Comparison of ENCODE assay signal across 8 cellular contexts in genomic region chrX:101931104-101931493, GRCh38. TPM values are rescaled to one million over a fixed set of nuclear protein-coding genes. Genes with fewer than 3 reads are reported as not detected.
DNase-seq lines count a peak whose midpoint lies in the region; ATAC-seq and TF ChIP-seq lines count a peak whose summit lies in the region.

No MANE protein-coding gene starts in this region.

- no peaks in the 10 kb centered on the region for H3K36me3 ChIP-seq in Panc1 (ENCODE audit: control insufficient read depth, insufficient read depth, low read length)
- no peaks in the 10 kb centered on the region for H3K36me3 ChIP-seq in fibroblast of lung (ENCODE audit: control insufficient read depth, insufficient read depth, low read length)
- no peaks in the 10 kb centered on the region for H3K36me3 ChIP-seq in ovary

- peak overlapping the region; percentile 90 for H3K27ac ChIP-seq in Panc1 (ENCODE audit: low read length)
- H3K27ac ChIP-seq in fibroblast of lung (ENCODE audit: insufficient read depth, low read length): no peak overlapping the region
- peak overlapping the region; percentile 83 to 86 for H3K27ac ChIP-seq in ovary

- no peak for TF ChIP-seq POLR2A in ovary (IDR thresholded peaks at IDR 0.05)

- peaks cover 3% of the 10 kb centered on the region; the same call in 1 of the 2 replicates for H3K4me1 ChIP-seq in Panc1 (ENCODE audit: control insufficient read depth, insufficient read depth, low read length)
- H3K4me1 ChIP-seq in fibroblast of lung (ENCODE audit: control insufficient read depth, extremely low read depth, insufficient read depth, low read length): no peaks in the 10 kb centered on the region
- H3K4me1 ChIP-seq in ovary (ENCODE audit: insufficient read depth): no peaks in the 10 kb centered on the region

- TF ChIP-seq CTCF in Panc1 (IDR thresholded peaks at IDR 0.05): no peak
- no peak for TF ChIP-seq CTCF in fibroblast of lung (conservative IDR thresholded peaks at IDR 0.05 in 1 of 2, IDR thresholded peaks at IDR 0.05 in 1 of 2; ENCODE audit: low read depth in 1 of 2, low read length in 2 of 2)
- TF ChIP-seq CTCF in ovary (IDR thresholded peaks at IDR 0.05): no peak

- H3K4me2 ChIP-seq in fibroblast of lung (ENCODE audit: extremely low read depth, insufficient read depth, low read length): peak overlapping the region; percentile 13

- in situ Hi-C loops in Panc1 (cut with HindIII; ENCODE audit: low pct_unique_long_range_greater_than_20kb, low sequenced_read_pairs): no loop called here

- POLR2A ChIA-PET in Panc1 (lab: Charles Lee): interaction anchor here (1.3 kb wide), 1 partner anchor 28 kb away, joined by 5 read pairs; no protein-coding TSS in a partner anchor

- no peaks in the 10 kb centered on the region for H4K20me1 ChIP-seq in fibroblast of lung (ENCODE audit: control insufficient read depth, extremely low read depth, insufficient read depth, low read length)

- intact Hi-C loops in Panc1 (cut with micrococcal nuclease; ENCODE audit: unreplicated experiment) (no loop called here), ovary (cut with DNase I) (no loop called here)

- peak overlapping the region; percentile 61 to 76 for H3K4me3 ChIP-seq in Panc1 (ENCODE audit: low read depth in 2 of 2, low read length in 2 of 2)
- peak overlapping the region; percentile 11 to 52 (median 23) for H3K4me3 ChIP-seq in fibroblast of lung (replicated peaks in 1 of 4; ENCODE audit: control extremely low read depth in 1 of 4, insufficient read depth in 1 of 4, low read depth in 3 of 4, low read length in 4 of 4)
- peak overlapping the region; percentile 75 for H3K4me3 ChIP-seq in ovary

- TF ChIP-seq EP300 in ovary (IDR thresholded peaks at IDR 0.05): no peak

- no peaks in the 10 kb centered on the region for H3K79me2 ChIP-seq in fibroblast of lung (ENCODE audit: control insufficient read depth, insufficient read depth, low read length)

- H3K27me3 ChIP-seq in Panc1 (ENCODE audit: control insufficient read depth, insufficient read depth, low read length): no peaks in the 10 kb centered on the region
- no peaks in the 10 kb centered on the region for H3K27me3 ChIP-seq in fibroblast of lung (ENCODE audit: control insufficient read depth, insufficient read depth, low read length)
- H3K27me3 ChIP-seq in ovary: no peaks in the 10 kb centered on the region

- no TSS peak for BruUV-seq in Panc1 (replicated peaks; lab: Mats Ljungman, UMichigan)

- H3K9ac ChIP-seq in fibroblast of lung (ENCODE audit: insufficient read depth, low read length): no peak overlapping the region

- peak overlapping the region; percentile 11 for H2AFZ ChIP-seq in fibroblast of lung (ENCODE audit: low read length)

- CTCF ChIA-PET in Panc1 (lab: Charles Lee): no interaction called here

- peak; percentile 15 for ATAC-seq in GM21576 (IDR thresholded peaks at IDR 0.05; ENCODE audit: unreplicated experiment)
- 0 out of 2 replicates have a peak, but pooled peaks have one; percentile 3 for ATAC-seq in Panc1

- WGBS in ovary, 3 donors: 32 to 42% (median 38%) methylated on average over 7 of the region's 7 CpGs

- DNase-seq in D341Med (ENCODE audit: low spot score) (peak; percentile 13), Panc1 (ENCODE audit: low read depth, low spot score) (no peak), fibroblast of lung (ENCODE audit: low read depth in 2 of 2) (no peak), ovary (no peak), HPDE6-E6E7 (ENCODE audit: extremely low spot score) (no peak), hepatic stellate cell (ENCODE audit: low spot score) (no peak)
- DNase-seq in effector CD4-positive, alpha-beta T cell: no peak

- no peaks in the 10 kb centered on the region for H3K9me3 ChIP-seq in Panc1 (ENCODE audit: control insufficient read depth, insufficient read depth, low read depth, low read length)
- H3K9me3 ChIP-seq in fibroblast of lung (ENCODE audit: control insufficient read depth, insufficient read depth, low read depth, low read length): no peaks in the 10 kb centered on the region
- H3K9me3 ChIP-seq in ovary: no peaks in the 10 kb centered on the region

RNA-seq across cellular contexts. Expression of gene ZMAT1, which starts 0.7 kb away (rescaled TPM):
- total RNA-seq in Panc1 (2021; ENCODE audit: unreplicated experiment) (5.7 TPM), fibroblast of lung (0.51 and 1.8 TPM in 2 replicates), ovary (10 to 100 TPM in 6 of 7 donors, 1 to 10 TPM in 1; 9.4 to 23.9 (median 13.7) TPM)
- 2.7 TPM for polyA plus RNA-seq in Panc1 (2012; ENCODE audit: insufficient read length)
- polyA plus RNA-seq in fibroblast of lung (0.09 and 0.47 TPM in 2 replicates), ovary (10 to 100 TPM in 1 of 2 donors, 1 to 10 TPM in 1; 9.7 to 16.4 TPM)
- polyA plus RNA-seq in fibroblast of lung (2012): 0.08 and 0.29 TPM in 2 replicates
- 0.35 TPM in 1 of 2 replicates, not detected in the other for polyA minus RNA-seq in fibroblast of lung (ENCODE audit: low replicate concordance)

Comparison
In these comparisons a context has a peak if more than half of its experiments do, and no peak if none do; other contexts are left out.
1. H3K4me3 ChIP-seq: peak in every context shown above with its lines; median percentile 75 in ovary; 68 in Panc1; 23 in fibroblast of lung.